In the genomic region with DNA sequence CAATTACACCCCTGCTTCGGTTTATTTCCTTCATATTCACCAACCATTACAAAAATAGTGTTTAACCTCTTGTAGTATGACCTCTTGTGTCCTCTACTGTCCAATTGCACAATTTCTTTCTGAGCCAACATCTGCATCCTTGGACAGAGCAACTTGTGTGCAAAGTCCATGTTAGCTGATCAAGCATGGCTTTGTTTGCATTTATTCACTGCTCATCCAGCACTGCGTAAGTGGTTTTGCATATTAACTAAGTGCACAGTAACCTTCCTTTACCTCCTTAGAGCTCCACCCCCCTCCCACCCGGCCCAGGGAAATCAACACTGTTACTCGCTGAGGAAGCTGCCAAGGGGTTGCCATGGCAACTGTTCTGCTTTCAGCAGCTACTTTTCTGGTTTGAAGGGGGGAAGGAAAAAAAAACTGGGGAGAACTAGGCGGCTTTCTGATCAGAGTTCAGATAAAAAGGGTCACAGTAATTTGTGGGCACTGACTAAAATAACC, we compare ENCODE assay signal across 8 cellular contexts.
A peak's percentile ranks its signal among the peaks of the same experiment; 100 is the strongest.
DNase-seq lines count a peak whose midpoint lies in the region; ATAC-seq lines count a peak whose summit lies in the region.

No MANE protein-coding gene starts in this region.

- peak; percentile 39 for ATAC-seq in Right ventricle myocardium inferior

- WGBS in thymus: under 1% methylated on average over 5 of the region's 5 CpGs

- intact Hi-C loops in Right ventricle myocardium inferior (cut with DNase I): loop anchor here (1.0 to 5.0 kb wide), 4 partner anchors 155 to 533 kb away; a partner anchor contains a TSS
- intact Hi-C loops in posterior cingulate gyrus (cut with DNase I): loop anchor here (5.0 to 10.0 kb wide), 3 partner anchors 155 to 533 kb away; a partner anchor contains a TSS

- H3K36me3 ChIP-seq in SK-N-MC (ENCODE audit: insufficient read depth, low read length): no peaks in the 10 kb centered on the region
- no peaks in the 10 kb centered on the region for H3K36me3 ChIP-seq in thymus (ENCODE audit: control insufficient read depth, insufficient read depth)

- H3K9ac ChIP-seq in SK-N-MC (ENCODE audit: insufficient read length): no peak overlapping the region

- H3K36me3 Mint-ChIP-seq in IgD-negative memory B cell: no peaks in the 10 kb centered on the region

- H3K4me3 Mint-ChIP-seq in IgD-negative memory B cell: peak overlapping the region; percentile 69 to 94 (median 86)

- H3K27me3 Mint-ChIP-seq in IgD-negative memory B cell: no peaks in the 10 kb centered on the region

- H3K27ac Mint-ChIP-seq in IgD-negative memory B cell: peak overlapping the region; percentile 86 to 99 (median 99)

- peaks cover 32 to 49% (median 34%) of the 10 kb centered on the region in 3 donors for H3K4me1 Mint-ChIP-seq in IgD-negative memory B cell

- peaks cover 20% of the 10 kb centered on the region for H3K4me1 ChIP-seq in thymus (ENCODE audit: control insufficient read depth, insufficient read depth, low read length)

- H3K9me3 ChIP-seq in SK-N-MC (ENCODE audit: low read depth, low read length) (no peaks in the 10 kb centered on the region), thymus (ENCODE audit: control insufficient read depth) (no peaks in the 10 kb centered on the region)

- H3K27me3 ChIP-seq in thymus (ENCODE audit: control insufficient read depth, insufficient read depth): no peaks in the 10 kb centered on the region

- H3K27ac ChIP-seq in SK-N-MC (no peak overlapping the region), thymus (ENCODE audit: low read depth) (no peak overlapping the region)

- peak overlapping the region; percentile 76 for H3K4me3 ChIP-seq in SK-N-MC
- peak overlapping the region; percentile 14 for H3K4me3 ChIP-seq in thymus (ENCODE audit: low read length)

- H3K9me3 Mint-ChIP-seq in IgD-negative memory B cell: no peaks in the 10 kb centered on the region

- DNase-seq in NCI-H510A treated with DMSO at 0.1 percent for 48 hours (lab: John Stamatoyannopoulos, UW) (peak; percentile 23), NCI-H510A (lab: John Stamatoyannopoulos, UW) (no peak), SK-N-MC (ENCODE audit: low read depth, low spot score) (peak; percentile 48), Right ventricle myocardium inferior (ENCODE audit: missing footprints) (peak; percentile 82), posterior cingulate gyrus (peak; percentile 41 to 96 (median 77))
- DNase-seq in activated naive CD4-positive, alpha-beta T cell treated with anti-CD3 and anti-CD28 coated beads, Interleukin-2, amount 50 U/mL, for 16 hours: peak; percentile 72
